ENCODE assay signal across 1 cellular context in genomic region chr2:120389036-120389391, GRCh38.
TF ChIP-seq lines count a peak whose summit lies in the region.

No MANE protein-coding gene starts in this region.

TF ChIP-seq in HepG2, 621 proteins besides CTCF, POLR2A, EP300 and RAD21:
- 0 out of 2 replicates have a peak, but pooled peaks have one; percentile 18 for TF ChIP-seq ZNF263 (CRISPR knock-in tag; IDR thresholded peaks at IDR 0.05)
- TF ChIP-seq ZNF143 (CRISPR knock-in tag; IDR thresholded peaks at IDR 0.05) = no peak
